8 cellular contexts compared by ENCODE assay signal in genomic region chr12:113092478-113093408, GRCh38. TPM values are rescaled to one million over a fixed set of nuclear protein-coding genes. Genes with fewer than 3 reads are reported as not detected.
DNase-seq lines count a peak whose midpoint lies in the region; ATAC-seq and TF ChIP-seq lines count a peak whose summit lies in the region.

No MANE protein-coding gene starts in this region.

- no peak overlapping the region for H3K56ac ChIP-seq in mesendoderm (ENCODE audit: low read length)

- ATAC-seq in HG03159 (IDR thresholded peaks at IDR 0.05; ENCODE audit: unreplicated experiment) (no peak), GM18867 (IDR thresholded peaks at IDR 0.05; ENCODE audit: unreplicated experiment) (no peak)

- H4K5ac ChIP-seq in mesendoderm (ENCODE audit: low read length), result no peak overlapping the region

- H4K8ac ChIP-seq in mesendoderm (ENCODE audit: low read depth, low read length), result no peak overlapping the region

- no peaks in the 10 kb centered on the region for H3K27me3 ChIP-seq in mesendoderm (ENCODE audit: insufficient read depth, low read length, poor library complexity)

- H2BK120ac ChIP-seq in mesendoderm (ENCODE audit: low read depth, low read length), result no peak overlapping the region

- in situ Hi-C loops in Caki2 (cut with HindIII; ENCODE audit: low pct_unique_long_range_greater_than_20kb, low sequenced_read_pairs), result no loop called here

- H3K79me1 ChIP-seq in mesendoderm (ENCODE audit: low read length), result no peaks in the 10 kb centered on the region

- H3K4me1 ChIP-seq in mesendoderm (ENCODE audit: control insufficient read depth, low read depth, low read length), result no peaks in the 10 kb centered on the region

- no CpG with 5 or more reads among the region's 31 CpGs for WGBS in mesendoderm (ENCODE audit: extremely low coverage, insufficient coverage, low lambda C conversion rate)

- H3K9ac ChIP-seq in mesendoderm (ENCODE audit: low read length), result peak overlapping the region; percentile 29

- no peak overlapping the region for H2BK15ac ChIP-seq in mesendoderm (replicated peaks; ENCODE audit: low read depth)

- H3K18ac ChIP-seq in mesendoderm (ENCODE audit: low read length), result no peak overlapping the region

- no peak overlapping the region for H2AK5ac ChIP-seq in mesendoderm (ENCODE audit: low read length)

- H3K4me2 ChIP-seq in mesendoderm (ENCODE audit: low read length), result peak overlapping the region; percentile 43

- no peak overlapping the region for H2BK5ac ChIP-seq in mesendoderm (ENCODE audit: low read length)

- DNase-seq in Caki2 (ENCODE audit: low read depth), result peak; percentile 23
- DNase-seq in HUDEP-2 (lab: John Stamatoyannopoulos, UW; ENCODE audit: unreplicated experiment in 76 of 76), result peak in 45 of 76 experiments; percentile 1 to 62 (median 20)
- peak; percentile 25 for DNase-seq in choroid plexus epithelial cell (ENCODE audit: low read depth)
- DNase-seq in mesendoderm, result peak; percentile 74
- DNase-seq in GM19240 (ENCODE audit: insufficient read length, low spot score), result no peak
- no peak for DNase-seq in middle frontal gyrus (ENCODE audit: extremely low spot score, low spot score)

- H3K27ac ChIP-seq in mesendoderm (ENCODE audit: low read depth, low read length), result no peak overlapping the region

- no peak overlapping the region for H3K23ac ChIP-seq in mesendoderm (ENCODE audit: low read length)

- H3K4me3 ChIP-seq in choroid plexus epithelial cell (ENCODE audit: low read depth, low read length) (no peak overlapping the region), mesendoderm (ENCODE audit: low read length) (no peak overlapping the region)

- H3K79me2 ChIP-seq in mesendoderm (ENCODE audit: control insufficient read depth, insufficient read depth, low read length), result no peaks in the 10 kb centered on the region

- TF ChIP-seq CTCF in choroid plexus epithelial cell (conservative IDR thresholded peaks at IDR 0.05; ENCODE audit: low read depth, low read length), result peak; percentile 44

- no peak overlapping the region for H3K4ac ChIP-seq in mesendoderm (ENCODE audit: low read depth, low read length)

- no peaks in the 10 kb centered on the region for H3K36me3 ChIP-seq in mesendoderm (ENCODE audit: control insufficient read depth, insufficient read depth, low read length)

RNA-seq across cellular contexts. Expression of gene DTX1, which starts 36.2 kb away (rescaled TPM):
- total RNA-seq in Caki2 (2014; rRNA removed; shearing (Covaris generic); ENCODE audit: low replicate concordance), result not detected in 2 replicates
- polyA plus RNA-seq in mesendoderm (2013, experiment 1 of 2), result 1.9 TPM
- 1.7 TPM for polyA plus RNA-seq in mesendoderm (2013, experiment 2 of 2)

RNA-seq across cellular contexts. Expression of gene RASAL1, which starts 42.8 kb away (rescaled TPM):
- 29.3 and 65.1 TPM in 2 replicates for total RNA-seq in Caki2 (2014; rRNA removed; shearing (Covaris generic); ENCODE audit: low replicate concordance)
- 1.3 TPM for polyA plus RNA-seq in mesendoderm (2013, experiment 1 of 2)
- 1.2 TPM for polyA plus RNA-seq in mesendoderm (2013, experiment 2 of 2)

RNA-seq across cellular contexts. Expression of gene CFAP73, which starts 56.8 kb away (rescaled TPM):
- total RNA-seq in Caki2 (2014; rRNA removed; shearing (Covaris generic); ENCODE audit: low replicate concordance), result 5.4 and 6.2 TPM in 2 replicates
- 0.03 TPM for polyA plus RNA-seq in mesendoderm (2013, experiment 1 of 2)
- polyA plus RNA-seq in mesendoderm (2013, experiment 2 of 2), result not detected

Comparison
In these comparisons a context has a peak if more than half of its experiments do, and no peak if none do; other contexts are left out.
1. DNase-seq: peak in Caki2 (single experiment), HUDEP-2 (45 of 76), choroid plexus epithelial cell (single experiment) and mesendoderm (single experiment); none in GM19240 (single experiment) and middle frontal gyrus (single experiment).